In the genomic region with DNA sequence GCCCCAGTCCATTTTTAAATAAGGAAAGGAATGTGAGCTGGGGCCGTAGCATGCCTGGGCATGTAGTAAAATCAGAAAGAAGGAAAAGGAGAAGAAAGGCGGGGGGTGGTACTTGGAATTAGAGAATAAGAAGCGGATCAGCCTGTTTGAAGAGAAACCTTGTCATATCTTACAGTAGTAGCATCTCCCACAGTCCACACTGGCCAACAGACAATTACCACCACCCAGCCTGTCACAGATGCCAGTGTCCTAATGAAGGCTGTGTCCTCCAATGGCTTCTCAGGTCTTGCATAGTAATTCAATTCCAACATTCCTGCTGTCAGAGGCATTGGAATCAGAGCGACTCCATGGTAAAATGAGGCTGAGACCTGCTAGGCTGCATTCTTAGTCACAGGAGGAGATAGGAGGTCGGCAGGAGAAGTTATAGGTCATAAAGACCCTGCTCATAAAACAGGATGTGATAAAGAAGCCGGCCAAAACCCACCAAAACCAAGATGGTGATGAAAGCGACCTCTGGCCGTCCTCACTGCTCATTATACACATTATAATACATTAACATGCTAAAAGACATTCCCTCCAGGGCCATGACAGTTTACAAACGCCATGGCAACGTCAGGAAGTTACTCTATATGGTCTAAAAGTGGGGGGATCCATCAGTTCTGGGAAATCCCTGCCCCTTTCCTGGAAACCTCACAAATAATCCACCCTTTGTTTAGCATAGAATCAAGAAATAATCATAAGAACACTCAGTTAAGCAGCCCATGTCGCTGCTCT, we compare ENCODE assay signal across 21 cellular contexts. TPM values are rescaled to one million over a fixed set of nuclear protein-coding genes. Genes with fewer than 3 reads are reported as not detected.
DNase-seq lines count a peak whose midpoint lies in the region; ATAC-seq and TF ChIP-seq lines count a peak whose summit lies in the region.
"Had no signal": no experiment of that assay in that cellular context is flagged by ENCODE, and none has a peak within 500 bp of the region (broad histone marks: within the 10 kb centered on the region; RNA-seq: fewer than 3 reads in every experiment).

No MANE protein-coding gene starts in this region.

- H3K9me3 Mint-ChIP-seq in MCF 10A (ENCODE audit: unreplicated experiment) (no peaks in the 10 kb centered on the region), brain (peaks cover 0 to 3% (median 0%) of the 10 kb centered on the region in 5 experiments)
- no peaks in the 10 kb centered on the region for H3K9me3 Mint-ChIP-seq in activated CD4-positive, alpha-beta memory T cell treated with anti-CD3 and anti-CD28 coated beads for 36 hours
- no peaks in the 10 kb centered on the region for H3K9me3 Mint-ChIP-seq in activated T-helper 17 cell treated with anti-CD3 and anti-CD28 coated beads, Interleukin-2, amount 50 U/mL, for 72 hours
- H3K9me3 Mint-ChIP-seq: activated T-cell treated with anti-CD3 and anti-CD28 coated beads, Interleukin-2, amount 50 U/mL, for 24 hours; effector memory CD8-positive, alpha-beta T cell; IgD-negative memory B cell had no signal

- no peak overlapping the region for H2BK15ac ChIP-seq in mesenchymal stem cell (ENCODE audit: low read depth, poor library complexity, severe bottlenecking)

- ATAC-seq in activated T-helper 17 cell treated with anti-CD3 and anti-CD28 coated beads, Interleukin-2, amount 50 U/mL, for 72 hours (replicated peaks): no peak
- ATAC-seq: A549; effector memory CD8-positive, alpha-beta T cell had no signal

- no peak overlapping the region for H3K14ac ChIP-seq in mesenchymal stem cell (ENCODE audit: low read length in 2 of 2)

- TF ChIP-seq CTCF in MCF 10A (IDR thresholded peaks at IDR 0.05; ENCODE audit: unreplicated experiment): no peak
- TF ChIP-seq CTCF in breast epithelium (IDR thresholded peaks at IDR 0.05): no peak
- TF ChIP-seq CTCF in brain (conservative IDR thresholded peaks at IDR 0.05): no peak

- H3K27me3 Mint-ChIP-seq in MCF 10A (ENCODE audit: insufficient read depth, unreplicated experiment) (no peaks in the 10 kb centered on the region), brain (peaks cover 7% of the 10 kb centered on the region)
- H3K27me3 Mint-ChIP-seq in activated CD4-positive, alpha-beta memory T cell treated with anti-CD3 and anti-CD28 coated beads for 36 hours: peaks cover 2% of the 10 kb centered on the region
- H3K27me3 Mint-ChIP-seq in activated T-helper 17 cell treated with anti-CD3 and anti-CD28 coated beads, Interleukin-2, amount 50 U/mL, for 72 hours: peaks cover 4% of the 10 kb centered on the region

- peak overlapping the region in 1 of 2 experiments; percentile 21 for H3K18ac ChIP-seq in mesenchymal stem cell (ENCODE audit: low read depth in 1 of 2, low read length in 2 of 2)

- H3K4me3 ChIP-seq in breast epithelium: no peak overlapping the region
- no peak overlapping the region for H3K4me3 ChIP-seq in mesenchymal stem cell (ENCODE audit: insufficient read depth in 1 of 2, low read depth in 1 of 2, low read length in 2 of 2)
- H3K4me3 ChIP-seq: A549, BLaER1, uterus had no signal

- no peak overlapping the region for H2AK5ac ChIP-seq in mesenchymal stem cell (ENCODE audit: low read length, severe bottlenecking)

- H2BK5ac ChIP-seq in mesenchymal stem cell (ENCODE audit: low read depth, low read length, poor library complexity, severe bottlenecking): no peak overlapping the region

- no peaks in the 10 kb centered on the region for H3K79me1 ChIP-seq in mesenchymal stem cell (replicated peaks; ENCODE audit: low read length, poor library complexity, severe bottlenecking)

- H3K4me3 Mint-ChIP-seq in MCF 10A (ENCODE audit: unreplicated experiment) (no peak overlapping the region), brain (no peak overlapping the region)
- H3K4me3 Mint-ChIP-seq in activated CD4-positive, alpha-beta memory T cell treated with anti-CD3 and anti-CD28 coated beads for 36 hours: no peak overlapping the region
- H3K4me3 Mint-ChIP-seq in activated T-helper 17 cell treated with anti-CD3 and anti-CD28 coated beads, Interleukin-2, amount 50 U/mL, for 72 hours: no peak overlapping the region
- H3K4me3 Mint-ChIP-seq: activated T-cell treated with anti-CD3 and anti-CD28 coated beads, Interleukin-2, amount 50 U/mL, for 24 hours; effector memory CD8-positive, alpha-beta T cell; IgD-negative memory B cell had no signal

- H2BK120ac ChIP-seq in mesenchymal stem cell (ENCODE audit: low read depth, low read length): no peak overlapping the region

- H3K9me3 ChIP-seq in breast epithelium: no peaks in the 10 kb centered on the region
- H3K9me3 ChIP-seq in mesenchymal stem cell (ENCODE audit: control insufficient read depth, low read length): no peaks in the 10 kb centered on the region
- H3K9me3 ChIP-seq: A549, BLaER1, uterus had no signal

- H2BK12ac ChIP-seq in mesenchymal stem cell (ENCODE audit: low read length in 2 of 2): no peak overlapping the region

- no peaks in the 10 kb centered on the region for H3K36me3 Mint-ChIP-seq in MCF 10A (ENCODE audit: insufficient read depth, unreplicated experiment)
- H3K36me3 Mint-ChIP-seq in brain: no peaks in the 10 kb centered on the region
- no peaks in the 10 kb centered on the region for H3K36me3 Mint-ChIP-seq in activated CD4-positive, alpha-beta memory T cell treated with anti-CD3 and anti-CD28 coated beads for 36 hours
- H3K36me3 Mint-ChIP-seq in activated T-helper 17 cell treated with anti-CD3 and anti-CD28 coated beads, Interleukin-2, amount 50 U/mL, for 72 hours (ENCODE audit: low read depth): no peaks in the 10 kb centered on the region
- H3K36me3 Mint-ChIP-seq: IgD-negative memory B cell had no signal

- no peak overlapping the region for H3K9ac ChIP-seq in mesenchymal stem cell (ENCODE audit: low read length)
- H3K9ac ChIP-seq: BLaER1 had no signal

- no peaks in the 10 kb centered on the region for H3K27me3 ChIP-seq in breast epithelium
- H3K27me3 ChIP-seq in mesenchymal stem cell (ENCODE audit: control insufficient read depth in 1 of 2, insufficient read depth in 1 of 2, low read length in 2 of 2): peaks cover 13 to 18% of the 10 kb centered on the region in 2 experiments
- H3K27me3 ChIP-seq: BLaER1, uterus had no signal

- no peak overlapping the region for H3K23ac ChIP-seq in mesenchymal stem cell (ENCODE audit: low read length in 2 of 2)

- no peak overlapping the region for H4K91ac ChIP-seq in mesenchymal stem cell (ENCODE audit: low read length)

- H3K36me3 ChIP-seq in breast epithelium (no peaks in the 10 kb centered on the region), mesenchymal stem cell (ENCODE audit: control insufficient read depth in 1 of 2, insufficient read depth in 2 of 2, low read depth in 1 of 2, low read length in 2 of 2) (no peaks in the 10 kb centered on the region)
- H3K36me3 ChIP-seq: BLaER1, uterus had no signal

- H3K4me1 ChIP-seq in breast epithelium (no peaks in the 10 kb centered on the region), mesenchymal stem cell (ENCODE audit: control insufficient read depth, insufficient read depth, low read depth, low read length) (no peaks in the 10 kb centered on the region)
- H3K4me1 ChIP-seq: A549, uterus had no signal

- intact Hi-C loops in MCF 10A (cut with micrococcal nuclease) (no loop called here), breast epithelium (cut with DNase I; ENCODE audit: low total_unique reads) (no loop called here)
- intact Hi-C loops in activated CD4-positive, alpha-beta memory T cell treated with anti-CD3 and anti-CD28 coated beads for 36 hours (cut with micrococcal nuclease): no loop called here

- no peak overlapping the region for H3K4me2 ChIP-seq in mesenchymal stem cell (ENCODE audit: low read length, poor library complexity, severe bottlenecking)
- H3K4me2 ChIP-seq: A549, BLaER1 had no signal

- H2AFZ ChIP-seq in mesenchymal stem cell (ENCODE audit: low read depth, low read length): no peak overlapping the region

- CTCF ChIA-PET in MCF 10A (lab: Yijun Ruan, JAX): interaction anchor here (0.5 kb wide), 1 partner anchor 118 kb away, joined by 3 read pairs; no protein-coding TSS in a partner anchor
- CTCF ChIA-PET in activated CD4-positive, alpha-beta memory T cell treated with anti-CD3 and anti-CD28 coated beads for 36 hours (lab: Charles Lee): interaction anchor here (0.8 kb wide), 1 partner anchor 22 kb away, joined by 3 read pairs; the partner anchor contains the start of gene SPECC1

- H3K27ac Mint-ChIP-seq in MCF 10A (ENCODE audit: low read depth, unreplicated experiment): peak overlapping the region; percentile 33
- peak overlapping the region in 3 of 5 experiments; percentile 27 to 49 (median 37) for H3K27ac Mint-ChIP-seq in brain
- no peak overlapping the region for H3K27ac Mint-ChIP-seq in activated CD4-positive, alpha-beta memory T cell treated with anti-CD3 and anti-CD28 coated beads for 36 hours
- H3K27ac Mint-ChIP-seq in activated T-helper 17 cell treated with anti-CD3 and anti-CD28 coated beads, Interleukin-2, amount 50 U/mL, for 72 hours: no peak overlapping the region
- H3K27ac Mint-ChIP-seq: activated T-cell treated with anti-CD3 and anti-CD28 coated beads, Interleukin-2, amount 50 U/mL, for 24 hours; effector memory CD8-positive, alpha-beta T cell; IgD-negative memory B cell had no signal

- no TSS peak for BruUV-seq in MCF 10A (replicated peaks; lab: Mats Ljungman, UMichigan)

- 60% methylated on average over 8 of the region's 11 CpGs for WGBS in mesenchymal stem cell

- H4K8ac ChIP-seq in mesenchymal stem cell (ENCODE audit: low read length): peak overlapping the region; percentile 80

- H3K27ac ChIP-seq in breast epithelium: no peak overlapping the region
- no peak overlapping the region for H3K27ac ChIP-seq in mesenchymal stem cell (ENCODE audit: low read length, poor library complexity, severe bottlenecking)
- H3K27ac ChIP-seq: BLaER1, uterus had no signal

- no peak overlapping the region for H3K4ac ChIP-seq in mesenchymal stem cell (ENCODE audit: low read depth in 1 of 2, low read length in 2 of 2)

- H3K4me1 Mint-ChIP-seq in MCF 10A (ENCODE audit: insufficient read depth, unreplicated experiment): peaks cover 10% of the 10 kb centered on the region
- peaks cover 21% of the 10 kb centered on the region for H3K4me1 Mint-ChIP-seq in brain
- H3K4me1 Mint-ChIP-seq in activated CD4-positive, alpha-beta memory T cell treated with anti-CD3 and anti-CD28 coated beads for 36 hours (ENCODE audit: low read depth): peaks cover 3% of the 10 kb centered on the region
- H3K4me1 Mint-ChIP-seq in activated T-helper 17 cell treated with anti-CD3 and anti-CD28 coated beads, Interleukin-2, amount 50 U/mL, for 72 hours: peaks cover 3% of the 10 kb centered on the region
- H3K4me1 Mint-ChIP-seq: IgD-negative memory B cell had no signal

- POLR2A ChIA-PET in MCF 10A (lab: Yijun Ruan, JAX): interaction anchor here (0.6 to 0.7 kb wide), 2 partner anchors 10 to 129 kb away, joined by 3 to 4 read pairs; no protein-coding TSS in a partner anchor
- POLR2A ChIA-PET in activated CD4-positive, alpha-beta memory T cell treated with anti-CD3 and anti-CD28 coated beads for 36 hours (lab: Charles Lee): no interaction called here

- TF ChIP-seq POLR2A in breast epithelium (IDR thresholded peaks at IDR 0.05): no peak

- DNase-seq in MCF 10A (ENCODE audit: unreplicated experiment) (no peak), breast epithelium (ENCODE audit: low spot score in 2 of 2) (no peak), mesenchymal stem cell (no peak)
- DNase-seq in stimulated activated CD8-positive, alpha-beta memory T cell treated with anti-CD3 and anti-CD28 coated beads, Interleukin-4, amount 100 ng/mL, for 48 hours: peak; percentile 1
- no peak for DNase-seq in activated CD4-positive, alpha-beta memory T cell treated with anti-CD3 and anti-CD28 coated beads for 36 hours
- no peak for DNase-seq in NK-92 treated with Interleukin-12 subunit alpha and Interleukin-12 subunit beta, amount 100 ng/mL, for 24 hours (lab: John Stamatoyannopoulos, UW)
- DNase-seq: activated naive CD4-positive, alpha-beta T cell treated with anti-CD3 and anti-CD28 coated beads, Interleukin-2, amount 50 U/mL, for 16 hours; activated T-cell treated with anti-CD3 and anti-CD28 coated beads, Interleukin-2, amount 50 U/mL, for 24 hours; aorta; effector memory CD8-positive, alpha-beta T cell; glutamatergic neuron; NCI-H2029; posterior cingulate gyrus; stimulated activated CD4-positive, alpha-beta T cell treated with anti-CD3 and anti-CD28 coated beads, Interleukin-2, amount 100 ng/mL, for 48 hours; uterus had no signal

RNA-seq across cellular contexts. Expression of gene AKAP10, which starts 9.5 kb away (rescaled TPM):
- total RNA-seq in MCF 10A (2022): 33.7 and 34.1 TPM in 2 replicates
- total RNA-seq in breast epithelium: 10 to 100 TPM; 27.7 to 49.5 (median 34.1) TPM
- 6.3 TPM for polyA plus RNA-seq in brain (ENCODE audit: insufficient read depth, low read depth, low replicate concordance)
- 11.9 TPM for polyA plus RNA-seq in mesenchymal stem cell (2013, experiment 1 of 2)
- polyA plus RNA-seq in mesenchymal stem cell (2013, experiment 2 of 2): 12.0 TPM
- total RNA-seq in activated CD4-positive, alpha-beta memory T cell treated with anti-CD3 and anti-CD28 coated beads for 36 hours: 10 to 100 TPM; 28.4 to 31.8 TPM
- total RNA-seq in activated T-helper 17 cell treated with anti-CD3 and anti-CD28 coated beads, Interleukin-2, amount 50 U/mL, for 72 hours: 10 to 100 TPM; 38.8 to 64.1 TPM

RNA-seq across cellular contexts. Expression of gene SPECC1, which starts 22.0 kb away (rescaled TPM):
- total RNA-seq in MCF 10A (2022) (48.7 and 55.3 TPM in 2 replicates), breast epithelium (10 to 100 TPM; 36.4 to 59.0 (median 51.8) TPM)
- 34.9 TPM for polyA plus RNA-seq in brain (ENCODE audit: insufficient read depth, low read depth, low replicate concordance)
- polyA plus RNA-seq in mesenchymal stem cell (2013, experiment 1 of 2): 34.2 TPM
- polyA plus RNA-seq in mesenchymal stem cell (2013, experiment 2 of 2): 31.5 TPM
- total RNA-seq in activated CD4-positive, alpha-beta memory T cell treated with anti-CD3 and anti-CD28 coated beads for 36 hours: 10 to 100 TPM; 15.4 to 17.0 TPM
- total RNA-seq in activated T-helper 17 cell treated with anti-CD3 and anti-CD28 coated beads, Interleukin-2, amount 50 U/mL, for 72 hours: 1 to 10 TPM; 5.7 to 9.6 TPM
- total RNA-seq: G401 had no signal

Comparison
In these comparisons a context has a peak if more than half of its experiments do, and no peak if none do; other contexts are left out.
1. H3K27ac Mint-ChIP-seq: peak in MCF 10A (single experiment) and brain (3 of 5); none in activated CD4-positive, alpha-beta memory T cell treated with anti-CD3 and anti-CD28 coated beads for 36 hours (single experiment) and activated T-helper 17 cell treated with anti-CD3 and anti-CD28 coated beads, Interleukin-2, amount 50 U/mL, for 72 hours (single experiment).